In genomic region chr13:92355213-92355612, GRCh38 we compare ENCODE assay signal across 10 cellular contexts.
DNase-seq lines count a peak whose midpoint lies in the region; ATAC-seq and TF ChIP-seq lines count a peak whose summit lies in the region.
"Had no signal": no experiment of that assay in that cellular context is flagged by ENCODE, and none has a peak within 500 bp of the region (broad histone marks: within the 10 kb centered on the region; RNA-seq: fewer than 3 reads in every experiment).

No MANE protein-coding gene starts in this region.

- no peaks in the 10 kb centered on the region for H3K27me3 Mint-ChIP-seq in activated naive CD8-positive, alpha-beta T cell treated with anti-CD3 and anti-CD28 coated beads, Interleukin-2, amount 50 U/mL, for 24 hours

- intact Hi-C loops in left lung (cut with DNase I), result no loop called here

- no peaks in the 10 kb centered on the region for H3K4me1 ChIP-seq in left lung

- TF ChIP-seq CTCF in LNCAP (IDR thresholded peaks at IDR 0.05) (peak; percentile 55), left lung (IDR thresholded peaks at IDR 0.05) (peak in 1 of 2 donors; percentile 11)

- peaks cover 25% of the 10 kb centered on the region for H3K9me3 Mint-ChIP-seq in activated naive CD8-positive, alpha-beta T cell treated with anti-CD3 and anti-CD28 coated beads, Interleukin-2, amount 50 U/mL, for 24 hours

- H3K36me3 ChIP-seq in left lung, result no peaks in the 10 kb centered on the region

- H3K27ac Mint-ChIP-seq in activated naive CD8-positive, alpha-beta T cell treated with anti-CD3 and anti-CD28 coated beads, Interleukin-2, amount 50 U/mL, for 24 hours, result no peak overlapping the region

- H3K4me3 ChIP-seq in left lung, result no peak overlapping the region

- no peaks in the 10 kb centered on the region for H3K27me3 ChIP-seq in left lung

- H3K36me3 Mint-ChIP-seq in activated naive CD8-positive, alpha-beta T cell treated with anti-CD3 and anti-CD28 coated beads, Interleukin-2, amount 50 U/mL, for 24 hours (ENCODE audit: low read depth), result no peaks in the 10 kb centered on the region

- H3K27ac ChIP-seq in left lung, result no peak overlapping the region

- DNase-seq in ELR (ENCODE audit: low read depth) (peak; percentile 1), amniotic epithelial cell (ENCODE audit: low read depth) (peak; percentile 72), left lung (no peak)
- no peak for DNase-seq in activated naive CD8-positive, alpha-beta T cell treated with anti-CD3 and anti-CD28 coated beads, Interleukin-2, amount 50 U/mL, for 24 hours
- no peak for DNase-seq in effector CD4-positive, alpha-beta T cell
- DNase-seq in stimulated activated CD4-positive, alpha-beta T cell treated with anti-CD3 and anti-CD28 coated beads, Interleukin-1b, Interleukin-23, amount 100 ng/mL, for 48 hours, result no peak
- DNase-seq: dermis blood vessel endothelial cell; stimulated activated CD4-positive, alpha-beta T cell treated with anti-CD3 and anti-CD28 coated beads, Interleukin-2, amount 100 ng/mL, for 24 hours had no signal

- H3K9me3 ChIP-seq in left lung, result peaks cover 0 to 16% of the 10 kb centered on the region in 2 donors

- ATAC-seq in left lung, result peak; percentile 37
- no peak for ATAC-seq in activated naive CD8-positive, alpha-beta T cell treated with anti-CD3 and anti-CD28 coated beads, Interleukin-2, amount 50 U/mL, for 24 hours
- ATAC-seq in HG03097 (IDR thresholded peaks at IDR 0.05; ENCODE audit: low FRiP score, unreplicated experiment), result no peak

- no peak overlapping the region for H3K4me3 Mint-ChIP-seq in activated naive CD8-positive, alpha-beta T cell treated with anti-CD3 and anti-CD28 coated beads, Interleukin-2, amount 50 U/mL, for 24 hours

- H3K4me1 Mint-ChIP-seq in activated naive CD8-positive, alpha-beta T cell treated with anti-CD3 and anti-CD28 coated beads, Interleukin-2, amount 50 U/mL, for 24 hours, result no peaks in the 10 kb centered on the region

Comparison
In these comparisons a context has a peak if more than half of its experiments do, and no peak if none do; other contexts are left out.
1. DNase-seq: peak in ELR (single experiment) and amniotic epithelial cell (single experiment); none in left lung (0 of 2), activated naive CD8-positive, alpha-beta T cell treated with anti-CD3 and anti-CD28 coated beads, Interleukin-2, amount 50 U/mL, for 24 hours (single experiment), effector CD4-positive, alpha-beta T cell (single experiment) and stimulated activated CD4-positive, alpha-beta T cell treated with anti-CD3 and anti-CD28 coated beads, Interleukin-1b, Interleukin-23, amount 100 ng/mL, for 48 hours (single experiment).